Comparison of ENCODE assay signal across 8 cellular contexts in genomic region chr16:50210266-50211038, GRCh38. TPM values are rescaled to one million over a fixed set of nuclear protein-coding genes. Genes with fewer than 3 reads are reported as not detected.
DNase-seq lines count a peak whose midpoint lies in the region; ATAC-seq and TF ChIP-seq lines count a peak whose summit lies in the region.

No MANE protein-coding gene starts in this region.

- H3K27ac ChIP-seq in endodermal cell (ENCODE audit: low read depth, low read length) = peak overlapping the region; percentile 28

- H3K4me3 Mint-ChIP-seq in activated CD8-positive, alpha-beta memory T cell treated with anti-CD3 and anti-CD28 coated beads, Interleukin-2, amount 10 ng/mL, durations not matched to agents 7 days and 5 days = no peak overlapping the region
- H3K4me3 Mint-ChIP-seq in endodermal cell = no peak overlapping the region

- H3K9me3 Mint-ChIP-seq in activated CD8-positive, alpha-beta memory T cell treated with anti-CD3 and anti-CD28 coated beads, Interleukin-2, amount 10 ng/mL, durations not matched to agents 7 days and 5 days (ENCODE audit: low read depth) = no peaks in the 10 kb centered on the region
- H3K9me3 Mint-ChIP-seq in endodermal cell = no peaks in the 10 kb centered on the region

- DNase-seq in C1 segment of cervical spinal cord (lab: John Stamatoyannopoulos, UW) = peak in 12 of 14 donors; percentile 28 to 77 (median 54)
- peak; percentile 19 for DNase-seq in NCI-H774 (lab: John Stamatoyannopoulos, UW)
- peak; percentile 80 for DNase-seq in activated CD8-positive, alpha-beta memory T cell treated with anti-CD3 and anti-CD28 coated beads, Interleukin-2, amount 10 ng/mL, durations not matched to agents 7 days and 5 days
- DNase-seq in endodermal cell = peak; percentile 89
- peak; percentile 87 for DNase-seq in midbrain (lab: John Stamatoyannopoulos, UW)
- DNase-seq in stimulated activated CD8-positive, alpha-beta memory T cell treated with anti-CD3 and anti-CD28 coated beads, Interleukin-4, amount 100 ng/mL, for 24 hours (ENCODE audit: low read depth) = peak; percentile 45

- H3K27me3 Mint-ChIP-seq in activated CD8-positive, alpha-beta memory T cell treated with anti-CD3 and anti-CD28 coated beads, Interleukin-2, amount 10 ng/mL, durations not matched to agents 7 days and 5 days = no peaks in the 10 kb centered on the region
- no peaks in the 10 kb centered on the region for H3K27me3 Mint-ChIP-seq in endodermal cell (ENCODE audit: insufficient read depth)

- WGBS in endodermal cell (ENCODE audit: insufficient coverage in 1 of 2, insufficient read length in 1 of 2), 2 experiments = 75 to 86% methylated on average over 2 of the region's 5 CpGs

- H3K9me3 ChIP-seq in endodermal cell (ENCODE audit: control insufficient read depth, low read length) = no peaks in the 10 kb centered on the region

- peaks cover 34% of the 10 kb centered on the region for H3K4me1 Mint-ChIP-seq in activated CD8-positive, alpha-beta memory T cell treated with anti-CD3 and anti-CD28 coated beads, Interleukin-2, amount 10 ng/mL, durations not matched to agents 7 days and 5 days
- peaks cover 9% of the 10 kb centered on the region for H3K4me1 Mint-ChIP-seq in endodermal cell

- H3K36me3 Mint-ChIP-seq in activated CD8-positive, alpha-beta memory T cell treated with anti-CD3 and anti-CD28 coated beads, Interleukin-2, amount 10 ng/mL, durations not matched to agents 7 days and 5 days = peaks cover 15% of the 10 kb centered on the region
- H3K36me3 Mint-ChIP-seq in endodermal cell (ENCODE audit: low read depth) = peaks cover 29% of the 10 kb centered on the region

- no peak overlapping the region for H3K9ac ChIP-seq in endodermal cell (ENCODE audit: extremely low read depth, low read length, poor library complexity, severe bottlenecking)

- H3K4me1 ChIP-seq in endodermal cell (ENCODE audit: control insufficient read depth, insufficient read depth, low read length) = peaks cover 3% of the 10 kb centered on the region

- no peak overlapping the region for H3K4me3 ChIP-seq in endodermal cell (ENCODE audit: low read length)

- peak overlapping the region; percentile 31 for H3K27ac Mint-ChIP-seq in activated CD8-positive, alpha-beta memory T cell treated with anti-CD3 and anti-CD28 coated beads, Interleukin-2, amount 10 ng/mL, durations not matched to agents 7 days and 5 days
- H3K27ac Mint-ChIP-seq in endodermal cell = peak overlapping the region; percentile 53

- no peaks in the 10 kb centered on the region for H3K27me3 ChIP-seq in endodermal cell (ENCODE audit: control insufficient read depth, insufficient read depth, low read length, poor library complexity, severe bottlenecking)

- H3K36me3 ChIP-seq in endodermal cell (ENCODE audit: control insufficient read depth, insufficient read depth, low read length) = peaks cover 19% of the 10 kb centered on the region

- CTCF ChIA-PET in activated CD8-positive, alpha-beta memory T cell treated with anti-CD3 and anti-CD28 coated beads, Interleukin-2, amount 10 ng/mL, durations not matched to agents 7 days and 5 days (lab: Charles Lee) = interaction anchor here (0.8 to 10.6 kb wide), 51 partner anchors 10 to 596 kb away, joined by 3 to 167 read pairs (median 5); partner anchors contain the start of genes ADCY7, CNEP1R1 and HEATR3

- TF ChIP-seq CTCF in endodermal cell (conservative IDR thresholded peaks at IDR 0.05) = peak; percentile 91

- ATAC-seq in GM19043 (IDR thresholded peaks at IDR 0.05; ENCODE audit: low read depth, unreplicated experiment) (peak; percentile 90), HG03378 (IDR thresholded peaks at IDR 0.05; ENCODE audit: unreplicated experiment) (peak; percentile 84)
- peak; percentile 90 for ATAC-seq in activated CD8-positive, alpha-beta memory T cell treated with anti-CD3 and anti-CD28 coated beads, Interleukin-2, amount 10 ng/mL, durations not matched to agents 7 days and 5 days

RNA-seq across cellular contexts. Expression of gene ADCY7, which starts 55.9 kb away (rescaled TPM):
- total RNA-seq in activated CD8-positive, alpha-beta memory T cell treated with anti-CD3 and anti-CD28 coated beads, Interleukin-2, amount 10 ng/mL, durations not matched to agents 7 days and 5 days = 100 to 1,000 TPM; 131 to 232 TPM
- total RNA-seq in endodermal cell = 10 to 100 TPM; 30.1 to 37.2 TPM
- polyA plus RNA-seq in endodermal cell (2013, experiment 1 of 2) = 6.1 TPM
- 5.2 TPM for polyA plus RNA-seq in endodermal cell (2013, experiment 2 of 2)

RNA-seq across cellular contexts. Expression of gene TENT4B, which starts 57.3 kb away (rescaled TPM):
- 10 to 100 TPM; 18.5 to 19.7 TPM for total RNA-seq in activated CD8-positive, alpha-beta memory T cell treated with anti-CD3 and anti-CD28 coated beads, Interleukin-2, amount 10 ng/mL, durations not matched to agents 7 days and 5 days
- total RNA-seq in endodermal cell = 10 to 100 TPM; 12.8 to 14.1 TPM
- polyA plus RNA-seq in endodermal cell (2013, experiment 1 of 2) = 9.3 TPM
- polyA plus RNA-seq in endodermal cell (2013, experiment 2 of 2) = 8.9 TPM

Comparison
In these comparisons a context has a peak if more than half of its experiments do, and no peak if none do; other contexts are left out.
1. DNase-seq: peak in every context shown above with its lines; median percentile 89 in endodermal cell; 87 in midbrain; 80 in activated CD8-positive, alpha-beta memory T cell treated with anti-CD3 and anti-CD28 coated beads, Interleukin-2, amount 10 ng/mL, durations not matched to agents 7 days and 5 days; 54 in C1 segment of cervical spinal cord; 45 in stimulated activated CD8-positive, alpha-beta memory T cell treated with anti-CD3 and anti-CD28 coated beads, Interleukin-4, amount 100 ng/mL, for 24 hours; 19 in NCI-H774.